ENCODE assay signal across 7 cellular contexts in the genomic region with DNA sequence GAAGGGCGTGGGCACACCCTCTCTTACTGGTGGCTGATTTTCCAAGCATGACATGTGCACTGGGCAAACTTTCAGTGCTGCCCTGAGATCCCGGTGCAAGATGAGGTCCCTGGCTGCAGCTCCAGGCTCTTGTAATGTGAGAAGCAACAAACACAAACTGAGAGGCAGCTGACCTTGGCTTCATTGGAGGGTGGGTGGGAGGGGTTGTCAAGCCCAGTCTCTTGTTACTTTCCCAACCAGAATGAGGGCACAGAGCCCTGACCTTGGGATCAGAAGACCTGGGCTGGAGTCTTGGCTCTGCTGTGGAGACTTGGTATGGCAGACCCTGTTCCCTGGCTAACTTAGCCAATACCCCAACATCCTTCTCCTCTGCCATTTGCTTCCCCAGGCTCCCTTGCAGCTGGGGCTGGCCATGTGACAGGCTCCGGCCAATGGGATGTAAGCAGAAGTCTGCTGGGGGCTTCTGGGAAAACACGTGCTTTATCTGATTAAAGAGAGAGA.
DNase-seq lines count a peak whose midpoint lies in the region; ATAC-seq and TF ChIP-seq lines count a peak whose summit lies in the region.
"Not testable (repeated sequence)": the region's sequence is repeated elsewhere in the genome, so short reads cannot be mapped to it uniquely, and the experiment has no call there.

No MANE protein-coding gene starts in this region.

- not testable (repeated sequence) for H3K9me3 ChIP-seq in Karpas-422 (ENCODE audit: low read length); adrenal gland (replicated peaks in 1 of 3); heart left ventricle; psoas muscle; testis

- H3K27ac ChIP-seq in Karpas-422 (ENCODE audit: low read length); adrenal gland: not testable (repeated sequence)
- H3K27ac ChIP-seq in heart left ventricle (peak overlapping the region in 11 of 12 donors; percentile 31 to 81 (median 65)), psoas muscle (peak overlapping the region; percentile 70), testis (peak overlapping the region; percentile 2 to 19)

- H3K9me2 ChIP-seq in Karpas-422 (replicated peaks; ENCODE audit: insufficient read depth, low read length) = not testable (repeated sequence)

- H4K20me1 ChIP-seq in Karpas-422 (ENCODE audit: insufficient read depth, low read depth, low read length) = not testable (repeated sequence)

- DNase-seq in Karpas-422 (peak; percentile 23), adrenal gland (peak in 4 of 7 donors; percentile 56 to 78 (median 66)), fibroblast of gingiva (ENCODE audit: low read depth) (peak; percentile 59), heart left ventricle (peak in 3 of 5 donors; percentile 32 to 72 (median 50)), left kidney (ENCODE audit: low read depth, low spot score) (peak; percentile 42), psoas muscle (peak in 1 of 2 donors; percentile 76), testis (peak; percentile 70)

- not testable (repeated sequence) for H3K4me2 ChIP-seq in Karpas-422 (ENCODE audit: low read depth, low read length, poor library complexity, severe bottlenecking)

- not testable (repeated sequence) for H3K4me1 ChIP-seq in Karpas-422 (ENCODE audit: low read length); adrenal gland (replicated peaks in 1 of 2)
- H3K4me1 ChIP-seq in heart left ventricle = peaks cover 0 to 22% (median 4%) of the 10 kb centered on the region in 12 donors
- peaks cover 36% of the 10 kb centered on the region for H3K4me1 ChIP-seq in psoas muscle
- H3K4me1 ChIP-seq in testis = peaks cover 27% of the 10 kb centered on the region

- ATAC-seq in heart left ventricle (peak; percentile 63 to 83 (median 74)), psoas muscle (peak; percentile 67 to 78 (median 75))

- not testable (repeated sequence) for H3K9ac ChIP-seq in Karpas-422 (ENCODE audit: low read length)

- not testable (repeated sequence) for H2AFZ ChIP-seq in Karpas-422 (ENCODE audit: low read length)

- not testable (repeated sequence) for H3K4me3 ChIP-seq in Karpas-422 (ENCODE audit: low read length); adrenal gland; heart left ventricle; psoas muscle; testis

- not testable (repeated sequence) for H3K36me3 ChIP-seq in Karpas-422 (ENCODE audit: insufficient read depth, low read length); testis (ENCODE audit: low read depth, missing control alignments)
- H3K36me3 ChIP-seq in adrenal gland (replicated peaks in 1 of 2) = peaks cover 0 to 51% of the 10 kb centered on the region in 2 donors
- H3K36me3 ChIP-seq in heart left ventricle = peaks cover 2 to 100% (median 96%) of the 10 kb centered on the region in 9 donors
- H3K36me3 ChIP-seq in psoas muscle (ENCODE audit: insufficient read depth in 1 of 2, low read depth in 1 of 2) = peaks cover 3 to 99% of the 10 kb centered on the region in 2 donors

- intact Hi-C loops in adrenal gland (cut with DNase I); psoas muscle (cut with DNase I); testis (cut with DNase I; ENCODE audit: low total_unique reads): not testable (repeated sequence)
- intact Hi-C loops in heart left ventricle (cut with DNase I) = loop anchor here in 1 of 10 donors (5.0 kb wide), 1 partner anchor 53 kb away; no protein-coding TSS in a partner anchor

- not testable (repeated sequence) for H3K27me3 ChIP-seq in Karpas-422 (ENCODE audit: low read length); adrenal gland; heart left ventricle; psoas muscle (ENCODE audit: insufficient read depth in 3 of 3, low read length in 2 of 3); testis

- not testable (repeated sequence) for TF ChIP-seq CTCF in adrenal gland (IDR thresholded peaks at IDR 0.05); heart left ventricle (IDR thresholded peaks at IDR 0.05); psoas muscle (IDR thresholded peaks at IDR 0.05); testis (IDR thresholded peaks at IDR 0.05)

- 49 to 63% (median 56%) methylated on average over 4 of the region's 4 CpGs for WGBS in adrenal gland, 4 donors
- WGBS in heart left ventricle, 4 donors = 43 to 58% (median 54%) methylated on average over 3 to 4 of the region's 4 CpGs
- WGBS in psoas muscle, 3 donors = 36 to 44% (median 37%) methylated on average over 4 of the region's 4 CpGs
- WGBS in testis, 2 donors = 39 to 42% methylated on average over 4 of the region's 4 CpGs

- not testable (repeated sequence) for H3K79me2 ChIP-seq in Karpas-422 (ENCODE audit: low read length)

- TF ChIP-seq POLR2A in adrenal gland (IDR thresholded peaks at IDR 0.05); heart left ventricle (IDR thresholded peaks at IDR 0.05); testis (IDR thresholded peaks at IDR 0.05): not testable (repeated sequence)
